29 cellular contexts compared by ENCODE assay signal in genomic region chr15:90891346-90891949, GRCh38.
"Had no signal": no experiment of that assay in that cellular context is flagged by ENCODE, and none has a peak within 500 bp of the region (broad histone marks: within the 10 kb centered on the region; RNA-seq: fewer than 3 reads in every experiment).

No MANE protein-coding gene starts in this region.

- H3K4me1 Mint-ChIP-seq: activated naive CD4-positive, alpha-beta T cell treated with anti-CD3 and anti-CD28 coated beads, Interleukin-2, amount 50 U/mL, for 24 hours; activated naive CD8-positive, alpha-beta T cell treated with anti-CD3 and anti-CD28 coated beads for 36 hours; activated naive CD8-positive, alpha-beta T cell treated with anti-CD3 and anti-CD28 coated beads, Interleukin-2, amount 50 U/mL, for 24 hours; endodermal cell; WTC11 had no signal

- H3K4me1 ChIP-seq: body of pancreas, colonic mucosa, foreskin keratinocyte, gastrocnemius medialis had no signal

- H3K27ac ChIP-seq: adrenal gland, body of pancreas, colonic mucosa, esophagus muscularis mucosa, foreskin keratinocyte, gastrocnemius medialis, heart left ventricle, VCaP had no signal

- H3K4me3 ChIP-seq: adrenal gland, body of pancreas, colonic mucosa, esophagus muscularis mucosa, gastrocnemius medialis, heart left ventricle had no signal

- ATAC-seq: activated CD8-positive, alpha-beta T cell treated with anti-CD3 and anti-CD28 coated beads for 36 hours; activated naive CD8-positive, alpha-beta T cell treated with anti-CD3 and anti-CD28 coated beads, Interleukin-2, amount 50 U/mL, for 24 hours; activated T-cell treated with anti-CD3 and anti-CD28 coated beads, Interleukin-2, amount 50 U/mL, for 4 hours; body of pancreas; foreskin keratinocyte; gastrocnemius medialis; heart left ventricle; WTC11 had no signal

- H3K27ac Mint-ChIP-seq: activated CD8-positive, alpha-beta T cell treated with anti-CD3 and anti-CD28 coated beads for 36 hours; activated naive CD4-positive, alpha-beta T cell treated with anti-CD3 and anti-CD28 coated beads, Interleukin-2, amount 50 U/mL, for 24 hours; activated naive CD8-positive, alpha-beta T cell treated with anti-CD3 and anti-CD28 coated beads for 36 hours; activated naive CD8-positive, alpha-beta T cell treated with anti-CD3 and anti-CD28 coated beads, Interleukin-2, amount 50 U/mL, for 24 hours; endodermal cell; WTC11 had no signal

- H3K27me3 Mint-ChIP-seq: activated naive CD4-positive, alpha-beta T cell treated with anti-CD3 and anti-CD28 coated beads, Interleukin-2, amount 50 U/mL, for 24 hours; activated naive CD8-positive, alpha-beta T cell treated with anti-CD3 and anti-CD28 coated beads for 36 hours had no signal

- H3K27me3 ChIP-seq: adrenal gland, body of pancreas, colonic mucosa, dorsolateral prefrontal cortex, esophagus muscularis mucosa, foreskin keratinocyte, gastrocnemius medialis, heart left ventricle had no signal

- H3K36me3 Mint-ChIP-seq: activated naive CD4-positive, alpha-beta T cell treated with anti-CD3 and anti-CD28 coated beads, Interleukin-2, amount 50 U/mL, for 24 hours; activated naive CD8-positive, alpha-beta T cell treated with anti-CD3 and anti-CD28 coated beads for 36 hours; WTC11 had no signal

- H3K9me3 ChIP-seq: adrenal gland, body of pancreas, colonic mucosa, esophagus muscularis mucosa, gastrocnemius medialis, heart left ventricle had no signal

- H3K9me3 Mint-ChIP-seq: activated CD8-positive, alpha-beta T cell treated with anti-CD3 and anti-CD28 coated beads for 36 hours; activated naive CD4-positive, alpha-beta T cell treated with anti-CD3 and anti-CD28 coated beads, Interleukin-2, amount 50 U/mL, for 24 hours; activated naive CD8-positive, alpha-beta T cell treated with anti-CD3 and anti-CD28 coated beads for 36 hours; activated naive CD8-positive, alpha-beta T cell treated with anti-CD3 and anti-CD28 coated beads, Interleukin-2, amount 50 U/mL, for 24 hours; activated T-cell treated with anti-CD3 and anti-CD28 coated beads, Interleukin-2, amount 50 U/mL, for 4 hours; endodermal cell; WTC11 had no signal

- H3K4me3 Mint-ChIP-seq: activated CD8-positive, alpha-beta T cell treated with anti-CD3 and anti-CD28 coated beads for 36 hours; activated naive CD4-positive, alpha-beta T cell treated with anti-CD3 and anti-CD28 coated beads, Interleukin-2, amount 50 U/mL, for 24 hours; activated naive CD8-positive, alpha-beta T cell treated with anti-CD3 and anti-CD28 coated beads for 36 hours; activated naive CD8-positive, alpha-beta T cell treated with anti-CD3 and anti-CD28 coated beads, Interleukin-2, amount 50 U/mL, for 24 hours; activated T-cell treated with anti-CD3 and anti-CD28 coated beads, Interleukin-2, amount 50 U/mL, for 4 hours; endodermal cell; WTC11 had no signal

- DNase-seq: activated CD4-positive, alpha-beta T cell treated with anti-CD3 and anti-CD28 coated beads for 1 hour; activated CD4-positive, alpha-beta T cell treated with anti-CD3 and anti-CD28 coated beads for 4 hours; activated CD4-positive, alpha-beta T cell treated with anti-CD3 and anti-CD28 coated beads, Interleukin-2, amount 50 U/mL, for 1 hour; activated CD4-positive, alpha-beta T cell treated with anti-CD3 and anti-CD28 coated beads, Interleukin-2, amount 50 U/mL, for 48 hours; activated CD8-positive, alpha-beta memory T cell treated with anti-CD3 and anti-CD28 coated beads for 24 hours; activated CD8-positive, alpha-beta T cell treated with anti-CD3 and anti-CD28 coated beads for 36 hours; activated gamma-delta T cell; activated naive CD4-positive, alpha-beta T cell; activated naive CD8-positive, alpha-beta T cell treated with anti-CD3 and anti-CD28 coated beads for 36 hours; activated naive CD8-positive, alpha-beta T cell treated with anti-CD3 and anti-CD28 coated beads, Interleukin-2, amount 50 U/mL, for 24 hours; activated T-cell treated with anti-CD3 and anti-CD28 coated beads, Interleukin-2, amount 50 U/mL, for 4 hours; adrenal gland; amygdala; aorta; body of pancreas; caudate nucleus; colonic mucosa; dorsolateral prefrontal cortex; effector memory CD4-positive, alpha-beta T cell; endodermal cell; foreskin keratinocyte; gastrocnemius medialis; glutamatergic neuron; T-helper 2 cell had no signal

- H3K36me3 ChIP-seq: colonic mucosa had no signal
